ENCODE assay signal across 16 cellular contexts in the genomic region with DNA sequence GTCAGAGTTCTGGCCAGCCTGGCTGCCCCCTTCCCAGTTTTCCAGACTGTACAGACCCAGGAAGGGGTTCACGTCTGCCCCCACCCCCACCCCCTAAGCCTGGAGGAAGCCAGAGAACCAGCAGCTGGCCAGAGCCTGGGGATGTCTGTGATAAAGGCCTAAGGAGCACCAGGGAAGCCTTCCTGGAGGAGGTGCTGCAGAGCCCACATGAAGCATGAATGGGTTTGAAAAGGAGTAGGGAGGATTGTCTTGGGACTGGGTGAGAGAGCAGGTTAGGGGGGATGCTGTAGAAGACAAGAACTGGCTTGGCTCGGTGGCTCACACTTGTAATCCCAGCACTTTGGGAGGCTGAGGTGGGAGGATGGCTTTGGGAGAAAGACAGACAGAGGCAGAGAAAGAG. TPM values are rescaled to one million over a fixed set of nuclear protein-coding genes. Genes with fewer than 3 reads are reported as not detected.
DNase-seq lines count a peak whose midpoint lies in the region; ATAC-seq and TF ChIP-seq lines count a peak whose summit lies in the region.
"Had no signal": no experiment of that assay in that cellular context is flagged by ENCODE, and none has a peak within 500 bp of the region (broad histone marks: within the 10 kb centered on the region; RNA-seq: fewer than 3 reads in every experiment).

No MANE protein-coding gene starts in this region.

- H3K27ac ChIP-seq in BLaER1 treated with 17β-estradiol and CSF1 and Interleukin-3, amounts not matched to agents 10 nM and 100 nM = peak overlapping the region in 10 of 11 experiments; percentile 28 to 97 (median 89); a peak in 19 of 22 replicates
- H3K27ac ChIP-seq: 22Rv1 had no signal

- no peak for ATAC-seq in T-helper 17 cell
- no peak for ATAC-seq in HG03460 (IDR thresholded peaks at IDR 0.05; ENCODE audit: unreplicated experiment)

- peaks cover 23% of the 10 kb centered on the region for H3K4me1 Mint-ChIP-seq in T-helper 2 cell treated with Interferon-gamma antibody and Interleukin-4, amounts not matched to agents 5 μg/mL and 100 μg/mL, for 36 hours (ENCODE audit: low read depth)
- peaks cover 34% of the 10 kb centered on the region for H3K4me1 Mint-ChIP-seq in T-helper 17 cell
- peaks cover 38% of the 10 kb centered on the region for H3K4me1 Mint-ChIP-seq in neural crest cell

- peaks cover 0 to 7% (median 0%) of the 10 kb centered on the region in 11 experiments; a peak in 2 of 22 replicates for H4K20me1 ChIP-seq in BLaER1 treated with 17β-estradiol and CSF1 and Interleukin-3, amounts not matched to agents 10 nM and 100 nM

- no peaks in the 10 kb centered on the region for H3K9me3 ChIP-seq in BLaER1 treated with 17β-estradiol and CSF1 and Interleukin-3, amounts not matched to agents 10 nM and 100 nM (replicated peaks in 1 of 11)
- no peaks in the 10 kb centered on the region for H3K9me3 ChIP-seq in T-helper 17 cell (ENCODE audit: control insufficient read depth, low read length, poor library complexity, severe bottlenecking)

- H3K9ac ChIP-seq in BLaER1 treated with 17β-estradiol and CSF1 and Interleukin-3, amounts not matched to agents 10 nM and 100 nM = peak overlapping the region; percentile 45 to 85 (median 79); a peak in 20 of 22 replicates

- H3K36me3 ChIP-seq in BLaER1 treated with 17β-estradiol and CSF1 and Interleukin-3, amounts not matched to agents 10 nM and 100 nM = peaks cover 63 to 94% (median 76%) of the 10 kb centered on the region in 11 experiments

- H3K36me3 Mint-ChIP-seq in T-helper 2 cell treated with Interferon-gamma antibody and Interleukin-4, amounts not matched to agents 5 μg/mL and 100 μg/mL, for 36 hours (ENCODE audit: low read depth) = peaks cover 54% of the 10 kb centered on the region
- H3K36me3 Mint-ChIP-seq in T-helper 17 cell (ENCODE audit: low read depth) (peaks cover 18% of the 10 kb centered on the region), neural crest cell (ENCODE audit: low read depth) (peaks cover 7% of the 10 kb centered on the region)

- peaks cover 85 to 100% (median 99%) of the 10 kb centered on the region in 10 experiments for H3K4me1 ChIP-seq in BLaER1 treated with 17β-estradiol and CSF1 and Interleukin-3, amounts not matched to agents 10 nM and 100 nM

- peak overlapping the region in 5 of 10 experiments; percentile 33 to 68 (median 51); a peak in 10 of 20 replicates for H3K4me3 ChIP-seq in BLaER1 treated with 17β-estradiol and CSF1 and Interleukin-3, amounts not matched to agents 10 nM and 100 nM

- no peak for DNase-seq in T-helper 2 cell treated with Interferon-gamma antibody and Interleukin-4, amounts not matched to agents 5 μg/mL and 100 μg/mL, for 36 hours (ENCODE audit: low spot score)
- DNase-seq in T-helper 2 cell (no peak), T-helper 17 cell (no peak), neural crest cell (ENCODE audit: low read depth, low spot score) (no peak), putamen (ENCODE audit: low spot score) (no peak), SHP77 treated with DMSO at 0.1 percent for 48 hours (lab: John Stamatoyannopoulos, UW) (no peak)
- DNase-seq: COR-L47, KBM-7, NCI-H1417 treated with DMSO at 0.1 percent for 48 hours, NCI-H2029, NCI-H2171, NCI-H446, RPMI8226 had no signal

- H3K9me3 Mint-ChIP-seq in T-helper 2 cell treated with Interferon-gamma antibody and Interleukin-4, amounts not matched to agents 5 μg/mL and 100 μg/mL, for 36 hours = no peaks in the 10 kb centered on the region
- H3K9me3 Mint-ChIP-seq in neural crest cell = no peaks in the 10 kb centered on the region

- H3K27me3 ChIP-seq in BLaER1 treated with 17β-estradiol and CSF1 and Interleukin-3, amounts not matched to agents 10 nM and 100 nM = no peaks in the 10 kb centered on the region

- peak overlapping the region; percentile 58 to 99 (median 97) for H3K4me2 ChIP-seq in BLaER1 treated with 17β-estradiol and CSF1 and Interleukin-3, amounts not matched to agents 10 nM and 100 nM

- H3K4me3 Mint-ChIP-seq in T-helper 2 cell treated with Interferon-gamma antibody and Interleukin-4, amounts not matched to agents 5 μg/mL and 100 μg/mL, for 36 hours = no peak overlapping the region
- no peak overlapping the region for H3K4me3 Mint-ChIP-seq in T-helper 17 cell
- peak overlapping the region; percentile 58 for H3K4me3 Mint-ChIP-seq in neural crest cell

- TF ChIP-seq CTCF in neural crest cell (conservative IDR thresholded peaks at IDR 0.05) = no peak

- no peaks in the 10 kb centered on the region for H3K27me3 Mint-ChIP-seq in T-helper 2 cell treated with Interferon-gamma antibody and Interleukin-4, amounts not matched to agents 5 μg/mL and 100 μg/mL, for 36 hours (ENCODE audit: low read depth)
- H3K27me3 Mint-ChIP-seq in T-helper 17 cell = no peaks in the 10 kb centered on the region
- no peaks in the 10 kb centered on the region for H3K27me3 Mint-ChIP-seq in neural crest cell (ENCODE audit: low read depth)

- peak overlapping the region; percentile 69 for H3K27ac Mint-ChIP-seq in T-helper 2 cell treated with Interferon-gamma antibody and Interleukin-4, amounts not matched to agents 5 μg/mL and 100 μg/mL, for 36 hours
- H3K27ac Mint-ChIP-seq in T-helper 17 cell (peak overlapping the region; percentile 59), neural crest cell (ENCODE audit: unreplicated experiment) (peak overlapping the region; percentile 89)

RNA-seq across cellular contexts. Expression of a gene that starts 5.8 kb away (rescaled TPM):
- total RNA-seq in T-helper 17 cell = 100 to 1,000 TPM; 124 to 141 TPM
- total RNA-seq in neural crest cell = 72.0 and 76.3 TPM in 2 replicates

RNA-seq across cellular contexts. Expression of a gene that starts 18.7 kb away (rescaled TPM):
- total RNA-seq in T-helper 17 cell (100 to 1,000 TPM; 198 to 230 TPM), neural crest cell (125 TPM in 2 replicates)
